ENCODE assay signal across 18 cellular contexts in genomic region chr1:174858301-174858700, GRCh38.
A peak's percentile ranks its signal among the peaks of the same experiment; 100 is the strongest.
DNase-seq lines count a peak whose midpoint lies in the region; ATAC-seq and TF ChIP-seq lines count a peak whose summit lies in the region.
"Had no signal": no experiment of that assay in that cellular context is flagged by ENCODE, and none has a peak within 500 bp of the region (broad histone marks: within the 10 kb centered on the region; RNA-seq: fewer than 3 reads in every experiment).

No MANE protein-coding gene starts in this region.

- no peaks in the 10 kb centered on the region for H3K4me1 ChIP-seq in GM23248 (ENCODE audit: insufficient read depth)
- H3K4me1 ChIP-seq: BE2C; BLaER1 treated with 17β-estradiol and CSF1 and Interleukin-3, amounts not matched to agents 10 nM and 100 nM had no signal

- ATAC-seq in GM21723 (IDR thresholded peaks at IDR 0.05; ENCODE audit: unreplicated experiment) (no peak), GM18498 (IDR thresholded peaks at IDR 0.05; ENCODE audit: unreplicated experiment) (no peak)
- ATAC-seq: GM12878 had no signal

- no peaks in the 10 kb centered on the region for H3K9me3 ChIP-seq in GM23248 (ENCODE audit: low read depth)
- H3K9me3 ChIP-seq: BE2C had no signal

- H3K36me3 ChIP-seq in GM23248 (ENCODE audit: low read depth), result no peaks in the 10 kb centered on the region
- H3K36me3 ChIP-seq: BE2C had no signal

- no peak overlapping the region for H3K4me2 ChIP-seq in GM23248 (ENCODE audit: unreplicated experiment)
- H3K4me2 ChIP-seq: BLaER1 treated with 17β-estradiol and CSF1 and Interleukin-3, amounts not matched to agents 10 nM and 100 nM had no signal

- in situ Hi-C loops in GM23248 (cut with MboI), result no loop called here

- no peaks in the 10 kb centered on the region for H4K20me1 ChIP-seq in GM23248 (ENCODE audit: insufficient read depth)
- H4K20me1 ChIP-seq: BLaER1 treated with 17β-estradiol and CSF1 and Interleukin-3, amounts not matched to agents 10 nM and 100 nM had no signal

- H3K27ac ChIP-seq in GM23248, result no peak overlapping the region
- H3K27ac ChIP-seq: 22Rv1; BLaER1 treated with 17β-estradiol and CSF1 and Interleukin-3, amounts not matched to agents 10 nM and 100 nM had no signal

- no peak overlapping the region for H2AFZ ChIP-seq in GM23248

- TF ChIP-seq CTCF in AG10803 (conservative IDR thresholded peaks at IDR 0.05; ENCODE audit: low read length) (no peak), GM10266 (IDR thresholded peaks at IDR 0.05; ENCODE audit: control insufficient read depth, insufficient read depth, low read depth, missing control alignments) (no peak)

- 0 out of 2 replicates have a peak, but pooled peaks cover 3% of the 10 kb centered on the region for H3K9me2 ChIP-seq in GM23248 (ENCODE audit: insufficient read depth)

- 55 to 63% methylated on average over 1 of the region's 1 CpG for WGBS in GM23248 (ENCODE audit: low coverage in 1 of 2, low lambda C conversion rate in 2 of 2, missing lambda C conversion rate in 2 of 2), 2 experiments

- peak; percentile 53 for DNase-seq in AG10803 (ENCODE audit: low read depth)
- peak; percentile 31 for DNase-seq in GM23248
- DNase-seq in fibroblast of gingiva (ENCODE audit: low read depth), result peak; percentile 10
- DNase-seq in GM10266 (ENCODE audit: extremely low spot score), result no peak
- DNase-seq: AML-193; BE2C; CD4-positive, alpha-beta T cell; CD8-positive, alpha-beta memory T cell; DMS53; DMS79 treated with DMSO at 0.1 percent for 48 hours; GF-D8; H7; HCEC 1CT had no signal

- H3K4me3 ChIP-seq in AG10803 (ENCODE audit: low read length) (no peak overlapping the region), GM23248 (no peak overlapping the region)
- H3K4me3 ChIP-seq: BLaER1 treated with 17β-estradiol and CSF1 and Interleukin-3, amounts not matched to agents 10 nM and 100 nM; GM12878 had no signal

- no peaks in the 10 kb centered on the region for H3K79me2 ChIP-seq in GM23248 (ENCODE audit: insufficient read depth)

- H3F3A ChIP-seq in GM23248 (ENCODE audit: insufficient read depth), result no peaks in the 10 kb centered on the region

- no peaks in the 10 kb centered on the region for H3K27me3 ChIP-seq in GM23248 (replicated peaks; ENCODE audit: insufficient read depth)
- H3K27me3 ChIP-seq: BE2C; BLaER1 treated with 17β-estradiol and CSF1 and Interleukin-3, amounts not matched to agents 10 nM and 100 nM had no signal

- no peak overlapping the region for H3K9ac ChIP-seq in GM23248
- H3K9ac ChIP-seq: BLaER1 treated with 17β-estradiol and CSF1 and Interleukin-3, amounts not matched to agents 10 nM and 100 nM had no signal
